In the genomic region with DNA sequence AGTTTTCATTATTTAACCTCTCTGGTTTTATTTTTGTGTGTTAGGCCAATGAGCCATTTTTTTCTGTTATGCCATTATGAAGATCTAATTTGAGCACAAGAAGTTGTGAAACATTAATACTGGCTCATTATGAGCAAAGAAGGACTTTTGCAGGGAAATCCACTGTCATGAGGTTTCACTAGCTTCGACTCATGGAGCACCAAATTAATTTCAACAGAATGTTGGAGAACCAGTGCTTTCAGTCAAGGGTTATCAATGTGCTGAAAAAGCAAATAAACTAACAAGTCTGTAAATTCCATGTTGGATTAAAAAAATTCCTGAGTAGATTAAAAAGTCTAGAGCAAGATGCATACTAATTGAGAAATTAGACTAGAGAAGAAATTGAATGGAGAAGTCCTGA, we compare ENCODE assay signal across 9 cellular contexts.
"Had no signal": no experiment of that assay in that cellular context is flagged by ENCODE, and none has a peak within 500 bp of the region (broad histone marks: within the 10 kb centered on the region; RNA-seq: fewer than 3 reads in every experiment).

No MANE protein-coding gene starts in this region.

- H3K4me3 Mint-ChIP-seq: GM23338, H9, HFFc6 had no signal

- H3K4me3 ChIP-seq: GM23248, GM23338, HAP-1 had no signal

- ATAC-seq: GM23338, HCT116 had no signal

- H3K36me3 ChIP-seq: HAP-1 had no signal

- H3K9ac ChIP-seq: GM23248 had no signal

- H3K27ac ChIP-seq: GM23248 had no signal

- H3K4me1 Mint-ChIP-seq: GM23338, H9 had no signal

- DNase-seq: GM23248, GOT3, H7, H9, HCEC 1CT, HFFc6 had no signal

- H3K27ac Mint-ChIP-seq: GM23338, H9, HFFc6 had no signal
